9 cellular contexts compared by ENCODE assay signal in the genomic region with DNA sequence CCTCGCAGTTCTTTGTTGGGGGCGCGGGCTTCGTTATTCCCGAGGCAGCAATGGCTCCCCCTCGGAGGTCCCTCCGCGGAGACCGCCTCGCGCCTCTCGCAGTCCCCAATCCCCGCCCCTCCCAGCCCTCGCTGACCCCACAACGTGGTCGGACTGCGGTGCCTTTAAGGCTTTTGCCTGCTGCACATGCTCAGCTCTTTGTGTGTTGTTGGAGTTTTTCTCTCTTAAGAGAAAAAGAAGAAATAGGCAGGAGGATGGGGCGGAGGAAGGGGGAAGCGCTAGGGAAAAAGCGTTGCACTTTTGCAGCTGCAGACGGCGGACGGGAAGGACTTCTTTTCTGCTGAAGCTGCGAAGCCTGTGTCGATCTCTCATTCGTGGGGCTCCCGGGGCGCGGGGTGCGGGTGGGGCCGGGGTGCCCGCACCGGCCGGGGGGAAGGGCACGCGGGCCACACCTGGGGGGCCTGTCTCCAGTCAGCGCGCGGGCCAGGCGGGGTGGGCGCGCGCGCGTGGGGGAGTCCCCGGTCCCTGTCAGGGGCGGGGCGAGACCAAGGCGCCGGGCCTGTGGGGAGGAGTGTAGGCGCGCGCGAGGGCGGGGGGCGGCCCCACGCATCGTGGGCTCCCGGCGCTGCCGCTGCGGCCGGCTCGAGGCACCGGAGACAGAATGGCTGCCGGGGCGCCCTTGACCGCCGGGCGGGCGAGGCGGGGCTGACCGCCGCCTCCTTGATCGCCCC. TPM values are rescaled to one million over a fixed set of nuclear protein-coding genes. Genes with fewer than 3 reads are reported as not detected.
DNase-seq lines count a peak whose midpoint lies in the region; ATAC-seq and TF ChIP-seq lines count a peak whose summit lies in the region.
"Had no signal": no experiment of that assay in that cellular context is flagged by ENCODE, and none has a peak within 500 bp of the region (broad histone marks: within the 10 kb centered on the region; RNA-seq: fewer than 3 reads in every experiment).

No MANE protein-coding gene starts in this region.

- H3K4me1 Mint-ChIP-seq in activated naive CD8-positive, alpha-beta T cell treated with anti-CD3 and anti-CD28 coated beads, Interleukin-2, amount 10 ng/mL, durations not matched to agents 7 days and 5 days: peaks cover 6% of the 10 kb centered on the region
- H3K4me1 Mint-ChIP-seq in progenitor cell of endocrine pancreas (ENCODE audit: low read depth): peaks cover 10% of the 10 kb centered on the region

- no peaks in the 10 kb centered on the region for H3K36me3 ChIP-seq in A673 (ENCODE audit: insufficient read depth, low read length, poor library complexity, severe bottlenecking)

- TF ChIP-seq CTCF in A673 (conservative IDR thresholded peaks at IDR 0.05; ENCODE audit: low read depth, low read length) (no peak), progenitor cell of endocrine pancreas (IDR thresholded peaks at IDR 0.05; ENCODE audit: unreplicated experiment) (no peak)

- peak overlapping the region; percentile 42 for H3K27ac ChIP-seq in A673 (ENCODE audit: low read depth, low read length, poor library complexity, severe bottlenecking)
- H3K27ac ChIP-seq: HL-60 had no signal

- H3K4me3 Mint-ChIP-seq in activated naive CD8-positive, alpha-beta T cell treated with anti-CD3 and anti-CD28 coated beads, Interleukin-2, amount 10 ng/mL, durations not matched to agents 7 days and 5 days: peak overlapping the region; percentile 72
- H3K4me3 Mint-ChIP-seq in progenitor cell of endocrine pancreas (ENCODE audit: low read depth): peak overlapping the region; percentile 87

- intact Hi-C loops in A673 (cut with micrococcal nuclease; ENCODE audit: unreplicated experiment): loop anchor here (5.0 kb wide), 1 partner anchor 155 kb away; a partner anchor contains a TSS
- intact Hi-C loops in left cardiac atrium (cut with DNase I): no loop called here

- H3K27ac Mint-ChIP-seq in activated naive CD8-positive, alpha-beta T cell treated with anti-CD3 and anti-CD28 coated beads, Interleukin-2, amount 10 ng/mL, durations not matched to agents 7 days and 5 days: no peak overlapping the region
- H3K27ac Mint-ChIP-seq in progenitor cell of endocrine pancreas: peak overlapping the region; percentile 93

- DNase-seq in A673 (ENCODE audit: low spot score): peak; percentile 49
- peak; percentile 73 for DNase-seq in NCI-H510A (lab: John Stamatoyannopoulos, UW)
- peak; percentile 65 for DNase-seq in activated naive CD8-positive, alpha-beta T cell treated with anti-CD3 and anti-CD28 coated beads, Interleukin-2, amount 10 ng/mL, durations not matched to agents 7 days and 5 days
- DNase-seq in left cardiac atrium: peak; percentile 36
- peak; percentile 31 for DNase-seq in progenitor cell of endocrine pancreas (ENCODE audit: low spot score, unreplicated experiment)
- DNase-seq in stimulated activated naive CD4-positive, alpha-beta T cell (lab: John Stamatoyannopoulos, UW): no peak

- H3K9me3 Mint-ChIP-seq in activated naive CD8-positive, alpha-beta T cell treated with anti-CD3 and anti-CD28 coated beads, Interleukin-2, amount 10 ng/mL, durations not matched to agents 7 days and 5 days: no peaks in the 10 kb centered on the region
- H3K9me3 Mint-ChIP-seq in progenitor cell of endocrine pancreas (ENCODE audit: low read depth): no peaks in the 10 kb centered on the region

- peaks cover 65% of the 10 kb centered on the region for H3K27me3 Mint-ChIP-seq in activated naive CD8-positive, alpha-beta T cell treated with anti-CD3 and anti-CD28 coated beads, Interleukin-2, amount 10 ng/mL, durations not matched to agents 7 days and 5 days
- H3K27me3 Mint-ChIP-seq in progenitor cell of endocrine pancreas: peaks cover 52% of the 10 kb centered on the region

- peaks cover 5% of the 10 kb centered on the region for H3K4me1 ChIP-seq in A673 (ENCODE audit: insufficient read depth, low read length, poor library complexity, severe bottlenecking)

- peak overlapping the region; percentile 69 for H3K4me3 ChIP-seq in A673 (ENCODE audit: low read depth, low read length, poor library complexity, severe bottlenecking)

- CTCF ChIA-PET in A673 (lab: Charles Lee): no interaction called here

- peak; percentile 34 for ATAC-seq in GM18508 (IDR thresholded peaks at IDR 0.05; ENCODE audit: insufficient read depth, unreplicated experiment)
- peak; percentile 63 for ATAC-seq in HG02884 (IDR thresholded peaks at IDR 0.05; ENCODE audit: unreplicated experiment)
- peak; percentile 85 for ATAC-seq in activated naive CD8-positive, alpha-beta T cell treated with anti-CD3 and anti-CD28 coated beads, Interleukin-2, amount 10 ng/mL, durations not matched to agents 7 days and 5 days (ENCODE audit: low read depth)
- peak; percentile 89 to 90 for ATAC-seq in left cardiac atrium

- POLR2A ChIA-PET in A673 (lab: Charles Lee; ENCODE audit: low non-redundant PET): no interaction called here
- POLR2A ChIA-PET in activated naive CD8-positive, alpha-beta T cell treated with anti-CD3 and anti-CD28 coated beads, Interleukin-2, amount 10 ng/mL, durations not matched to agents 7 days and 5 days (lab: Charles Lee): no interaction called here

- H3K9me3 ChIP-seq in A673 (ENCODE audit: low read depth, low read length, poor library complexity, severe bottlenecking): no peaks in the 10 kb centered on the region

- H3K36me3 Mint-ChIP-seq in activated naive CD8-positive, alpha-beta T cell treated with anti-CD3 and anti-CD28 coated beads, Interleukin-2, amount 10 ng/mL, durations not matched to agents 7 days and 5 days: no peaks in the 10 kb centered on the region
- no peaks in the 10 kb centered on the region for H3K36me3 Mint-ChIP-seq in progenitor cell of endocrine pancreas (ENCODE audit: insufficient read depth)

- no TSS peak for BruUV-seq in A673 (replicated peaks; lab: Mats Ljungman, UMichigan)

- H3K27me3 ChIP-seq in A673 (replicated peaks; ENCODE audit: insufficient read depth, low read depth, low read length, poor library complexity): peaks cover 56% of the 10 kb centered on the region

RNA-seq across cellular contexts. Expression of a gene that starts 0.4 kb away (rescaled TPM):
- total RNA-seq in A673 (2021) (2.4 and 3.0 TPM in 2 replicates), left cardiac atrium (1 to 10 TPM in 1 of 2 donors, under 1 TPM in 1; 0.38 to 1.9 TPM), progenitor cell of endocrine pancreas (24.2 and 25.9 TPM in 2 replicates)
- total RNA-seq in activated naive CD8-positive, alpha-beta T cell treated with anti-CD3 and anti-CD28 coated beads, Interleukin-2, amount 10 ng/mL, durations not matched to agents 7 days and 5 days: not detected

Comparison
In these comparisons a context has a peak if more than half of its experiments do, and no peak if none do; other contexts are left out.
1. DNase-seq: peak in A673 (single experiment), NCI-H510A (single experiment), activated naive CD8-positive, alpha-beta T cell treated with anti-CD3 and anti-CD28 coated beads, Interleukin-2, amount 10 ng/mL, durations not matched to agents 7 days and 5 days (single experiment), left cardiac atrium (single experiment) and progenitor cell of endocrine pancreas (single experiment); none in stimulated activated naive CD4-positive, alpha-beta T cell (0 of 6).
2. ATAC-seq: peak in every context shown above with its lines; median percentile 90 in left cardiac atrium; 85 in activated naive CD8-positive, alpha-beta T cell treated with anti-CD3 and anti-CD28 coated beads, Interleukin-2, amount 10 ng/mL, durations not matched to agents 7 days and 5 days; 63 in HG02884; 34 in GM18508.